In the genomic region with DNA sequence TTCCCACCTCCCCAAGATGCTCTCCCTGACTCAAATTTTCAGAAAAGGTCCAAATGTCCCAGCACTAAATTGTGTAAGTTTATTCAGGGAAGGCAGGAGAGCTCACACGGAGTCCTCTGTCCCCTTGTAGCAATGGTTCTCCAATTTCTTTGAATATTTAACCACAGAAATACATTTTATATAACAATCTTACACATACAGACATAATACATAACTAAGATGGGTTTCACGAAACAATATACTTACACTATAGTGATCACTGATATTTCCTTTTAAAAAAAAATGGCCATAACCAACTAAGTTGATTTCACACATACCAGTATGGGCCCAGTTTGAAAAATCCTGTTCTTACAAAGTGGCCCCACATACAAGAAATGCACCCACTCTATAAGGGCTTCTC, we compare ENCODE assay signal across 4 cellular contexts. TPM values are rescaled to one million over a fixed set of nuclear protein-coding genes. Genes with fewer than 3 reads are reported as not detected.
"Had no signal": no experiment of that assay in that cellular context is flagged by ENCODE, and none has a peak within 500 bp of the region (broad histone marks: within the 10 kb centered on the region; RNA-seq: fewer than 3 reads in every experiment).

A gene (minus strand): TSS at position 101 of the 400 bp plus-strand sequence. CDS start 832 bp downstream, outside the sequence.

RNA-seq across cellular contexts. Expression of the gene that starts here (rescaled TPM):
- total RNA-seq: ascending aorta had no signal
- polyA plus RNA-seq: adrenal gland, aorta, cardiac muscle cell had no signal
